ENCODE assay signal across 9 cellular contexts in genomic region chr10:88979153-88979562, GRCh38. TPM values are rescaled to one million over a fixed set of nuclear protein-coding genes. Genes with fewer than 3 reads are reported as not detected.
A peak's percentile ranks its signal among the peaks of the same experiment; 100 is the strongest.
DNase-seq lines count a peak whose midpoint lies in the region; ATAC-seq and TF ChIP-seq lines count a peak whose summit lies in the region.
"Had no signal": no experiment of that assay in that cellular context is flagged by ENCODE, and none has a peak within 500 bp of the region (broad histone marks: within the 10 kb centered on the region; RNA-seq: fewer than 3 reads in every experiment).

No MANE protein-coding gene starts in this region.

- H3K4me1 ChIP-seq in HEK293 (ENCODE audit: control insufficient read depth, insufficient read depth, low read length), result peaks cover 17% of the 10 kb centered on the region

- CTCF ChIA-PET in HEK293 (lab: Yijun Ruan, JAX), result interaction anchor here (0.6 to 1.6 kb wide), 6 partner anchors 8 to 412 kb away, joined by 3 to 9 read pairs (median 4); no protein-coding TSS in a partner anchor

- no peak for TF ChIP-seq CTCF in HEK293 (tag by site-specific recombination; IDR thresholded peaks at IDR 0.05)

- peaks cover 23% of the 10 kb centered on the region for H3K4me1 Mint-ChIP-seq in activated CD4-positive, alpha-beta T cell treated with anti-CD3 and anti-CD28 coated beads, Interleukin-2, amount 10 ng/mL, durations not matched to agents 24 days and 14 days

- H3K36me3 Mint-ChIP-seq in activated CD4-positive, alpha-beta T cell treated with anti-CD3 and anti-CD28 coated beads, Interleukin-2, amount 10 ng/mL, durations not matched to agents 24 days and 14 days (ENCODE audit: low read depth), result peaks cover 5% of the 10 kb centered on the region

- no peak overlapping the region for H3K27ac Mint-ChIP-seq in activated CD4-positive, alpha-beta T cell treated with anti-CD3 and anti-CD28 coated beads, Interleukin-2, amount 10 ng/mL, durations not matched to agents 24 days and 14 days

- ATAC-seq in HG03095 (IDR thresholded peaks at IDR 0.05; ENCODE audit: unreplicated experiment), result no peak
- no peak for ATAC-seq in HG03135 (IDR thresholded peaks at IDR 0.05; ENCODE audit: unreplicated experiment)
- no peak for ATAC-seq in GM19035 (IDR thresholded peaks at IDR 0.05; ENCODE audit: unreplicated experiment)

- no peak overlapping the region for H3K27ac ChIP-seq in HEK293 (ENCODE audit: extremely low read depth, low read depth, low read length)

- DNase-seq in astrocyte of the hippocampus (ENCODE audit: low read depth, low spot score) (peak; percentile 93), iPS-NIHi7 (ENCODE audit: extremely low spot score) (peak; percentile 35), stromal cell of bone marrow (ENCODE audit: low read depth) (peak; percentile 82)
- DNase-seq in activated CD4-positive, alpha-beta T cell treated with anti-CD3 and anti-CD28 coated beads, Interleukin-2, amount 10 ng/mL, durations not matched to agents 24 days and 14 days, result no peak
- DNase-seq: activated naive CD4-positive, alpha-beta T cell treated with anti-CD3 and anti-CD28 coated beads, Interleukin-2, amount 50 U/mL, for 16 hours had no signal

- H3K9me3 ChIP-seq in HEK293 (ENCODE audit: control insufficient read depth, insufficient read depth, low read depth, low read length), result no peaks in the 10 kb centered on the region

- no peak overlapping the region for H3K4me3 Mint-ChIP-seq in activated CD4-positive, alpha-beta T cell treated with anti-CD3 and anti-CD28 coated beads, Interleukin-2, amount 10 ng/mL, durations not matched to agents 24 days and 14 days

- intact Hi-C loops in activated CD4-positive, alpha-beta T cell treated with anti-CD3 and anti-CD28 coated beads, Interleukin-2, amount 10 ng/mL, durations not matched to agents 24 days and 14 days (cut with micrococcal nuclease), result no loop called here

- no peaks in the 10 kb centered on the region for H3K36me3 ChIP-seq in HEK293 (ENCODE audit: control insufficient read depth in 2 of 2, insufficient read depth in 1 of 2, low read length in 2 of 2)

- no peaks in the 10 kb centered on the region for H3K9me3 Mint-ChIP-seq in activated CD4-positive, alpha-beta T cell treated with anti-CD3 and anti-CD28 coated beads, Interleukin-2, amount 10 ng/mL, durations not matched to agents 24 days and 14 days

- H3K4me3 ChIP-seq in HEK293 (ENCODE audit: low read depth, low read length), result no peak overlapping the region

- POLR2A ChIA-PET in HEK293 (lab: Yijun Ruan, JAX), result interaction anchor here (0.7 kb wide), 1 partner anchor 11 kb away, joined by 3 read pairs; the partner anchor contains the start of gene FAS

- no peaks in the 10 kb centered on the region for H3K27me3 Mint-ChIP-seq in activated CD4-positive, alpha-beta T cell treated with anti-CD3 and anti-CD28 coated beads, Interleukin-2, amount 10 ng/mL, durations not matched to agents 24 days and 14 days

TF ChIP-seq in HEK293, 187 proteins besides CTCF, POLR2A, EP300 and RAD21:
- TF ChIP-seq ZBTB17 (tag by site-specific recombination; IDR thresholded peaks at IDR 0.05) (peak; percentile 85), ZNF362 (tag by site-specific recombination; IDR thresholded peaks at IDR 0.05) (peak; percentile 62; the same call in 1 of the 2 replicates), ZNF324 (tag by site-specific recombination; IDR thresholded peaks at IDR 0.05) (no peak), SCRT2 (tag by site-specific recombination; IDR thresholded peaks at IDR 0.05) (peak; percentile 58; the same call in 1 of the 2 replicates), ZNF140 (tag by site-specific recombination; IDR thresholded peaks at IDR 0.05) (peak; percentile 32; the same call in 1 of the 2 replicates), ZBTB21 (tag by site-specific recombination; IDR thresholded peaks at IDR 0.05) (peak; percentile 34; the same call in 1 of the 2 replicates), SCRT1 (tag by site-specific recombination; IDR thresholded peaks at IDR 0.05; ENCODE audit: borderline replicate concordance) (peak; percentile 52; the same call in 1 of the 2 replicates), ZNF18 (tag by site-specific recombination; IDR thresholded peaks at IDR 0.05) (no peak), ZIC2 (tag by site-specific recombination; IDR thresholded peaks at IDR 0.05) (peak; percentile 69), PRDM1 (tag by site-specific recombination; IDR thresholded peaks at IDR 0.05) (peak; percentile 88), ZFP69B (tag by site-specific recombination; IDR thresholded peaks at IDR 0.05) (no peak), ZBTB48 (tag by site-specific recombination; IDR thresholded peaks at IDR 0.05) (peak; percentile 73; the same call in 1 of the 2 replicates), MZF1 (tag by site-specific recombination; IDR thresholded peaks at IDR 0.05; ENCODE audit: borderline replicate concordance) (peak; percentile 64; the same call in 1 of the 2 replicates), ZNF777 (tag by site-specific recombination; IDR thresholded peaks at IDR 0.05; ENCODE audit: borderline replicate concordance) (no peak), ATF2 (tag by site-specific recombination; IDR thresholded peaks at IDR 0.05; ENCODE audit: low read depth) (peak; percentile 33; the same call in 1 of the 2 replicates), PRDM6 (tag by site-specific recombination; IDR thresholded peaks at IDR 0.05) (peak; percentile 79), ZNF837 (tag by site-specific recombination; IDR thresholded peaks at IDR 0.05) (no peak)

RNA-seq across cellular contexts. Expression of gene FAS, which starts 11.4 kb away (rescaled TPM):
- 29.9 and 31.1 TPM in 2 replicates for total RNA-seq in activated CD4-positive, alpha-beta T cell treated with anti-CD3 and anti-CD28 coated beads, Interleukin-2, amount 10 ng/mL, durations not matched to agents 24 days and 14 days

RNA-seq across cellular contexts. Expression of gene ACTA2, which starts 26.6 kb away (rescaled TPM):
- total RNA-seq in activated CD4-positive, alpha-beta T cell treated with anti-CD3 and anti-CD28 coated beads, Interleukin-2, amount 10 ng/mL, durations not matched to agents 24 days and 14 days, result 8.8 and 8.9 TPM in 2 replicates
